Comparison of ENCODE assay signal across 1 cellular context in the genomic region with DNA sequence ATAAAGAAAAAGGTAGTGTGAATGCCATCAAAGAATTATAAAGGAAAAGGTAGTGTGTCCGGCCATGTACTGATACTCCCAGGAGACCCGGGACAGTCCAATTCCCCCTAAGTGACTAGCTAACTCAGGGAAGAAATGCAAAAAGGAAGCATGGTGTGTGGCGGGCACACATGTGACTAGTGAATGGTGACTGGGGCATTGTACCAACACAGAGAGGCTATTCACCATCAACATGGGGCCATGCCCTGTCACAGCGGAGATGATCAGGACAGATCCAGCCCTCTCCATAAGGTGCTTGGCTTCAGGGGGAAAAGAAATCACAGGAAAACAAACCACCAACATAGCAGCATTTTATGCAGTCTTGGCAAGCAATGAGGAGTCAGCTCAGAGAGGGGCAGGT.
TF ChIP-seq lines count a peak whose summit lies in the region.

No MANE protein-coding gene starts in this region.

TF ChIP-seq in IMR-90, 13 proteins besides CTCF, POLR2A, EP300 and RAD21:
- TF ChIP-seq RCOR1 (IDR thresholded peaks at IDR 0.05; ENCODE audit: insufficient replicate concordance, low read length), result no peak
- TF ChIP-seq FOS (IDR thresholded peaks at IDR 0.05; ENCODE audit: low read depth, low read length), result no peak
- TF ChIP-seq BHLHE40 (IDR thresholded peaks at IDR 0.05; ENCODE audit: low read depth, low read length), result no peak
TF ChIP-seq in IMR-90: peak in this region for 0.
